In genomic region chr9:131625848-131626670, GRCh38 we compare ENCODE assay signal across 10 cellular contexts.
DNase-seq lines count a peak whose midpoint lies in the region; ATAC-seq and TF ChIP-seq lines count a peak whose summit lies in the region.
"Had no signal": no experiment of that assay in that cellular context is flagged by ENCODE, and none has a peak within 500 bp of the region (broad histone marks: within the 10 kb centered on the region; RNA-seq: fewer than 3 reads in every experiment).

No MANE protein-coding gene starts in this region.

- intact Hi-C loops in Calu3 (cut with micrococcal nuclease; ENCODE audit: unreplicated experiment), result no loop called here

- no peaks in the 10 kb centered on the region for H3K9me3 ChIP-seq in T-helper 17 cell (ENCODE audit: control insufficient read depth, low read length, poor library complexity, severe bottlenecking)
- H3K9me3 ChIP-seq in suprapubic skin, result no peaks in the 10 kb centered on the region

- no peaks in the 10 kb centered on the region for H3K27me3 Mint-ChIP-seq in T-helper 17 cell
- peaks cover 7 to 30% (median 21%) of the 10 kb centered on the region in 3 donors for H3K27me3 Mint-ChIP-seq in immature natural killer cell (ENCODE audit: low read depth in 3 of 3)
- no peaks in the 10 kb centered on the region for H3K27me3 Mint-ChIP-seq in progenitor cell of endocrine pancreas
- H3K27me3 Mint-ChIP-seq in Calu3 (ENCODE audit: unreplicated experiment), result no peaks in the 10 kb centered on the region

- no peak for DNase-seq in activated naive CD4-positive, alpha-beta T cell treated with anti-CD3 and anti-CD28 coated beads, Interleukin-2, amount 50 U/mL, for 72 hours (ENCODE audit: low spot score in 2 of 2)
- DNase-seq in activated naive CD4-positive, alpha-beta T cell treated with Interleukin-2 at 50 U/mL for 16 hours, result no peak
- DNase-seq in T-helper 17 cell (no peak), immature natural killer cell (peak in 2 of 3 donors; percentile 6 to 28), suprapubic skin (ENCODE audit: low spot score in 2 of 2) (no peak), HPDE6-E6E7 (ENCODE audit: extremely low spot score) (no peak), progenitor cell of endocrine pancreas (ENCODE audit: low spot score, unreplicated experiment) (no peak), Calu3 (no peak)
- DNase-seq: activated effector memory CD4-positive, alpha-beta T cell treated with anti-CD3 and anti-CD28 coated beads, Interleukin-2, amount 50 U/mL, for 16 hours; GF-D8 had no signal

- 88% methylated on average over 25 of the region's 28 CpGs for WGBS in suprapubic skin

- CTCF ChIA-PET in Calu3 (lab: Charles Lee), result no interaction called here

- no TSS peak for BruUV-seq in Calu3 (replicated peaks; lab: Mats Ljungman, UMichigan)

- no peak for ATAC-seq in activated naive CD4-positive, alpha-beta T cell treated with anti-CD3 and anti-CD28 coated beads, Interleukin-2, amount 50 U/mL, for 72 hours
- ATAC-seq in T-helper 17 cell, result peak; percentile 48

- no peak for TF ChIP-seq CTCF in suprapubic skin (IDR thresholded peaks at IDR 0.05)
- no peak for TF ChIP-seq CTCF in progenitor cell of endocrine pancreas (IDR thresholded peaks at IDR 0.05; ENCODE audit: unreplicated experiment)
- TF ChIP-seq CTCF in Calu3 (IDR thresholded peaks at IDR 0.05; ENCODE audit: unreplicated experiment), result no peak

- peak overlapping the region; percentile 5 for H3K27ac ChIP-seq in suprapubic skin

- peaks cover 11% of the 10 kb centered on the region for H3K4me1 ChIP-seq in suprapubic skin

- peak overlapping the region; percentile 65 for H3K4me3 Mint-ChIP-seq in T-helper 17 cell
- H3K4me3 Mint-ChIP-seq in immature natural killer cell, result peak overlapping the region in 2 of 5 donors; percentile 18 to 54
- no peak overlapping the region for H3K4me3 Mint-ChIP-seq in progenitor cell of endocrine pancreas (ENCODE audit: low read depth)
- H3K4me3 Mint-ChIP-seq in Calu3 (ENCODE audit: low read depth, unreplicated experiment), result no peak overlapping the region

- peaks cover 66% of the 10 kb centered on the region for H3K36me3 ChIP-seq in suprapubic skin

- no peak for TF ChIP-seq POLR2A in suprapubic skin (IDR thresholded peaks at IDR 0.05)

- H3K9me3 Mint-ChIP-seq in activated naive CD4-positive, alpha-beta T cell treated with anti-CD3 and anti-CD28 coated beads, Interleukin-2, amount 50 U/mL, for 72 hours, result no peaks in the 10 kb centered on the region
- H3K9me3 Mint-ChIP-seq in immature natural killer cell (no peaks in the 10 kb centered on the region), progenitor cell of endocrine pancreas (ENCODE audit: low read depth) (no peaks in the 10 kb centered on the region), Calu3 (ENCODE audit: low read depth, unreplicated experiment) (no peaks in the 10 kb centered on the region)

- H3K36me3 Mint-ChIP-seq in activated naive CD4-positive, alpha-beta T cell treated with anti-CD3 and anti-CD28 coated beads, Interleukin-2, amount 50 U/mL, for 72 hours, result peaks cover 0 to 5% of the 10 kb centered on the region in 2 donors
- H3K36me3 Mint-ChIP-seq in T-helper 17 cell (ENCODE audit: low read depth) (peaks cover 2% of the 10 kb centered on the region), immature natural killer cell (peaks cover 12 to 54% (median 21%) of the 10 kb centered on the region in 3 donors), progenitor cell of endocrine pancreas (ENCODE audit: insufficient read depth) (peaks cover 14% of the 10 kb centered on the region), Calu3 (ENCODE audit: insufficient read depth, unreplicated experiment) (peaks cover 11% of the 10 kb centered on the region)

- H3K4me3 ChIP-seq in suprapubic skin, result no peak overlapping the region

- H3K27me3 ChIP-seq in suprapubic skin, result no peaks in the 10 kb centered on the region

- peaks cover 30% of the 10 kb centered on the region for H3K4me1 Mint-ChIP-seq in T-helper 17 cell
- H3K4me1 Mint-ChIP-seq in immature natural killer cell, result peaks cover 91 to 92% of the 10 kb centered on the region in 2 donors
- peaks cover 6% of the 10 kb centered on the region for H3K4me1 Mint-ChIP-seq in progenitor cell of endocrine pancreas (ENCODE audit: low read depth)
- H3K4me1 Mint-ChIP-seq in Calu3 (ENCODE audit: low read depth, unreplicated experiment), result no peaks in the 10 kb centered on the region

- TF ChIP-seq EP300 in suprapubic skin (IDR thresholded peaks at IDR 0.05), result no peak

- peak overlapping the region; percentile 53 to 66 for H3K27ac Mint-ChIP-seq in activated naive CD4-positive, alpha-beta T cell treated with anti-CD3 and anti-CD28 coated beads, Interleukin-2, amount 50 U/mL, for 72 hours
- H3K27ac Mint-ChIP-seq in T-helper 17 cell (peak overlapping the region; percentile 97), immature natural killer cell (peak overlapping the region; percentile 84 to 99 (median 97)), progenitor cell of endocrine pancreas (no peak overlapping the region), Calu3 (ENCODE audit: unreplicated experiment) (no peak overlapping the region)

Comparison
In these comparisons a context has a peak if more than half of its experiments do, and no peak if none do; other contexts are left out.
1. DNase-seq: peak in immature natural killer cell (2 of 3); none in activated naive CD4-positive, alpha-beta T cell treated with anti-CD3 and anti-CD28 coated beads, Interleukin-2, amount 50 U/mL, for 72 hours (0 of 2), activated naive CD4-positive, alpha-beta T cell treated with Interleukin-2 at 50 U/mL for 16 hours (single experiment), T-helper 17 cell (0 of 3), suprapubic skin (0 of 2), HPDE6-E6E7 (single experiment), progenitor cell of endocrine pancreas (single experiment) and Calu3 (single experiment).
2. H3K27ac Mint-ChIP-seq: peak in activated naive CD4-positive, alpha-beta T cell treated with anti-CD3 and anti-CD28 coated beads, Interleukin-2, amount 50 U/mL, for 72 hours (2 of 2), T-helper 17 cell (single experiment) and immature natural killer cell (6 of 6); none in progenitor cell of endocrine pancreas (single experiment) and Calu3 (single experiment).